16 cellular contexts compared by ENCODE assay signal in the genomic region with DNA sequence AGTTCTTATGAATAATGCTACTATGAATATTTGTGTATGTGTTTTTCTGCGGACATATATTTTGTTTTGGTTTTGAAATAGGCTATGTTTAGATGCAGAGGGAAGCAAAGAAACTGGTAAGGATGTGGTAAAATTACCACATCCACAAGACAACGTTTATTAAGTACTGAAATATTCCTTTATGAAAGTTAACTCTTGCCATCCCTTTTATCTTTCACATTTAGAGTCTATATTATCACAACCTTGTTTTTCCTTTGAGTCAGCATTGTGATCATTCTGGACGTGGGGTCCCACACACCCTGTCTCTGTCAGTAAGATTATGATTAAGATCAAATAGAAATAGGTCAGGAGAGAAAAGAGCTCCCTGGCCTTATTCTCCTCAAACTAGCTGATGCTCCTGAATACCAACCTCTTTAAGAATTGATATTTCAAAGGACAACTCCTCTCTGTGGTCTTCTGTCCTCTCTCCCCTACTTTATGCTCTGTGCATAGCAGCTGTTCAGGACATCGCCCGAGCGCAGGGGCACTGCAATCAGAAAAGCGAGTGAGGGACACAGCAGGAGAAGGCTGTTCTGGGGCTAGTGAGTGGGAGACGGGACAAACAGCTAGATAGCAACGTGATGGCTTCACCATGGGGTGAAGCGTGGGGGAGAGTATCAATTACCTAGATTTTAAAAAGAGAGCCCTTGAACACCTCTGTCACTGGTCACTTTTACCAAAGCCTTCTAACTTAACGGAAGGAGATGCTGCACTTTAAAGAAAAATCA. TPM values are rescaled to one million over a fixed set of nuclear protein-coding genes. Genes with fewer than 3 reads are reported as not detected.
DNase-seq lines count a peak whose midpoint lies in the region; ATAC-seq and TF ChIP-seq lines count a peak whose summit lies in the region.
"Had no signal": no experiment of that assay in that cellular context is flagged by ENCODE, and none has a peak within 500 bp of the region (broad histone marks: within the 10 kb centered on the region; RNA-seq: fewer than 3 reads in every experiment).

No MANE protein-coding gene starts in this region.

- TF ChIP-seq POLR2A in NB4 (IDR thresholded peaks at IDR 0.05; ENCODE audit: extremely low read depth, insufficient read length): no peak
- no peak for TF ChIP-seq POLR2A in body of pancreas (IDR thresholded peaks at IDR 0.05)

- H3K4me3 ChIP-seq in A673 (ENCODE audit: low read depth, low read length, poor library complexity, severe bottlenecking) (no peak overlapping the region), NB4 (ENCODE audit: low read depth, low read length) (no peak overlapping the region), body of pancreas (no peak overlapping the region), right cardiac atrium (ENCODE audit: low read length) (no peak overlapping the region)
- no peak overlapping the region for H3K4me3 ChIP-seq in CD8-positive, alpha-beta memory T cell (ENCODE audit: low read length)
- H3K4me3 ChIP-seq: coronary artery had no signal

- DNase-seq in A673 (ENCODE audit: low spot score) (no peak), NB4 (ENCODE audit: low read depth) (peak; percentile 50), body of pancreas (no peak), HPDE6-E6E7 (ENCODE audit: extremely low spot score) (no peak), right cardiac atrium (no peak), T1000 (lab: John Stamatoyannopoulos, UW) (no peak), AG08396 (ENCODE audit: low spot score) (no peak)
- DNase-seq in CD8-positive, alpha-beta memory T cell: peak in 1 of 5 donors; percentile 14
- DNase-seq: mesendoderm; NCI-H1105 treated with DMSO at 0.1 percent for 48 hours; OCI-M1; stimulated activated naive B cell treated with anti-CD40 and anti-IgM and Interleukin-4, amounts not matched to agents 10 μg/mL and 1 μg/mL and 100 μg/mL, for 72 hours had no signal

- peak overlapping the region in 6 of 7 donors; percentile 29 to 68 (median 38) for H3K4me3 Mint-ChIP-seq in CD8-positive, alpha-beta memory T cell
- H3K4me3 Mint-ChIP-seq: stimulated activated naive B cell treated with anti-CD40 and anti-IgM and Interleukin-4, amounts not matched to agents 10 μg/mL and 1 μg/mL and 100 μg/mL, for 72 hours had no signal

- H3K36me3 ChIP-seq in A673 (ENCODE audit: insufficient read depth, low read length, poor library complexity, severe bottlenecking): no peaks in the 10 kb centered on the region
- no peaks in the 10 kb centered on the region for H3K36me3 ChIP-seq in CD8-positive, alpha-beta memory T cell (ENCODE audit: insufficient read depth, low read length)
- H3K36me3 ChIP-seq in body of pancreas (replicated peaks in 1 of 2; ENCODE audit: insufficient read depth in 1 of 2, low read depth in 2 of 2): no peaks in the 10 kb centered on the region
- H3K36me3 ChIP-seq: neutrophil had no signal

- peaks cover 19 to 29% (median 26%) of the 10 kb centered on the region in 3 donors for H3K4me1 Mint-ChIP-seq in CD8-positive, alpha-beta memory T cell

- CTCF ChIA-PET in A673 (lab: Charles Lee): no interaction called here
- CTCF ChIA-PET in CD8-positive, alpha-beta memory T cell (lab: Charles Lee): no interaction called here

- H3K27ac ChIP-seq in A673 (ENCODE audit: low read depth, low read length, poor library complexity, severe bottlenecking) (peak overlapping the region; percentile 63), body of pancreas (peak overlapping the region in 3 of 4 donors; percentile 32 to 63 (median 63)), right cardiac atrium (ENCODE audit: low read length) (no peak overlapping the region)
- H3K27ac ChIP-seq in CD8-positive, alpha-beta memory T cell (ENCODE audit: low read depth, low read length): no peak overlapping the region
- H3K27ac ChIP-seq: coronary artery, epithelial cell of prostate, neutrophil had no signal

- no peaks in the 10 kb centered on the region for H3K9me3 Mint-ChIP-seq in CD8-positive, alpha-beta memory T cell

- intact Hi-C loops in A673 (cut with micrococcal nuclease; ENCODE audit: unreplicated experiment): no loop called here
- intact Hi-C loops in body of pancreas (cut with DNase I): no loop called here
- intact Hi-C loops in right cardiac atrium (cut with DNase I): no loop called here

- H3K9me3 ChIP-seq in A673 (ENCODE audit: low read depth, low read length, poor library complexity, severe bottlenecking): no peaks in the 10 kb centered on the region
- no peaks in the 10 kb centered on the region for H3K9me3 ChIP-seq in CD8-positive, alpha-beta memory T cell (ENCODE audit: low read length)
- no peaks in the 10 kb centered on the region for H3K9me3 ChIP-seq in body of pancreas
- no peaks in the 10 kb centered on the region for H3K9me3 ChIP-seq in right cardiac atrium (ENCODE audit: control insufficient read depth, low read length)
- H3K9me3 ChIP-seq: neutrophil had no signal

- TF ChIP-seq CTCF in A673 (conservative IDR thresholded peaks at IDR 0.05; ENCODE audit: low read depth, low read length): no peak
- TF ChIP-seq CTCF in NB4 (IDR thresholded peaks at IDR 0.05; ENCODE audit: low read depth, low read length): no peak
- TF ChIP-seq CTCF in body of pancreas (IDR thresholded peaks at IDR 0.05): no peak

- 77 to 84% methylated on average over 11 of the region's 11 CpGs for WGBS in body of pancreas, 2 donors
- 74% methylated on average over 11 of the region's 11 CpGs for WGBS in right cardiac atrium

- no peaks in the 10 kb centered on the region for H3K27me3 ChIP-seq in A673 (replicated peaks; ENCODE audit: insufficient read depth, low read depth, low read length, poor library complexity)
- H3K27me3 ChIP-seq in CD8-positive, alpha-beta memory T cell (ENCODE audit: insufficient read depth, low read length, poor library complexity, severe bottlenecking): no peaks in the 10 kb centered on the region
- no peaks in the 10 kb centered on the region for H3K27me3 ChIP-seq in body of pancreas
- no peaks in the 10 kb centered on the region for H3K27me3 ChIP-seq in right cardiac atrium (ENCODE audit: control insufficient read depth, insufficient read depth)
- H3K27me3 ChIP-seq: neutrophil had no signal

- H3K4me1 ChIP-seq in A673 (ENCODE audit: insufficient read depth, low read length, poor library complexity, severe bottlenecking): peaks cover 21% of the 10 kb centered on the region
- H3K4me1 ChIP-seq in CD8-positive, alpha-beta memory T cell (ENCODE audit: insufficient read depth, low read length): peaks cover 9% of the 10 kb centered on the region
- H3K4me1 ChIP-seq in body of pancreas: no peaks in the 10 kb centered on the region
- H3K4me1 ChIP-seq in right cardiac atrium (ENCODE audit: control insufficient read depth, insufficient read depth, low read length): no peaks in the 10 kb centered on the region

- H3K27me3 Mint-ChIP-seq in CD8-positive, alpha-beta memory T cell: no peaks in the 10 kb centered on the region
- H3K27me3 Mint-ChIP-seq: stimulated activated naive B cell treated with anti-CD40 and anti-IgM and Interleukin-4, amounts not matched to agents 10 μg/mL and 1 μg/mL and 100 μg/mL, for 72 hours had no signal

- no TSS peak for BruUV-seq in A673 (replicated peaks; lab: Mats Ljungman, UMichigan)

- no peak overlapping the region for H3K27ac Mint-ChIP-seq in CD8-positive, alpha-beta memory T cell
- H3K27ac Mint-ChIP-seq: stimulated activated naive B cell treated with anti-CD40 and anti-IgM and Interleukin-4, amounts not matched to agents 10 μg/mL and 1 μg/mL and 100 μg/mL, for 72 hours had no signal

- POLR2A ChIA-PET in A673 (lab: Charles Lee; ENCODE audit: low non-redundant PET): interaction anchor here (0.7 kb wide), 1 partner anchor 1501 kb away, joined by 4 read pairs; no protein-coding TSS in a partner anchor
- POLR2A ChIA-PET in CD8-positive, alpha-beta memory T cell (lab: Charles Lee): no interaction called here

- ATAC-seq in body of pancreas (no peak), right cardiac atrium (no peak)
- ATAC-seq: SK-N-SH treated with all-trans-retinoic acid at 6 μM for 48 hours; stimulated activated naive B cell treated with anti-CD40 and anti-IgM and Interleukin-4, amounts not matched to agents 10 μg/mL and 1 μg/mL and 100 μg/mL, for 72 hours had no signal

- peaks cover 2 to 14% (median 4%) of the 10 kb centered on the region in 3 donors for H3K36me3 Mint-ChIP-seq in CD8-positive, alpha-beta memory T cell

RNA-seq across cellular contexts. Expression of a gene that starts 12.2 kb away (rescaled TPM):
- total RNA-seq in A673 (2021) (11.8 and 12.7 TPM in 2 replicates), body of pancreas (10 to 100 TPM in 1 of 2 donors, 1 to 10 TPM in 1; 9.9 to 40.9 TPM), right cardiac atrium (1 to 10 TPM; 3.0 to 5.4 (median 4.5) TPM)
- 10 to 100 TPM in 1 of 2 experiments, 1 to 10 TPM in 1; 9.0 to 10.2 TPM for total RNA-seq in CD8-positive, alpha-beta memory T cell
- 2.7 TPM for polyA plus RNA-seq in CD8-positive, alpha-beta memory T cell
- polyA plus RNA-seq in right cardiac atrium: 3.6 TPM

Comparison
In these comparisons a context has a peak if more than half of its experiments do, and no peak if none do; other contexts are left out.
1. H3K27ac ChIP-seq: peak in A673 (single experiment) and body of pancreas (3 of 4); none in CD8-positive, alpha-beta memory T cell (single experiment) and right cardiac atrium (single experiment).